10 cellular contexts compared by ENCODE assay signal in genomic region chr22:24510694-24511625, GRCh38. TPM values are rescaled to one million over a fixed set of nuclear protein-coding genes. Genes with fewer than 3 reads are reported as not detected.
A peak's percentile ranks its signal among the peaks of the same experiment; 100 is the strongest.
DNase-seq lines count a peak whose midpoint lies in the region; ATAC-seq and TF ChIP-seq lines count a peak whose summit lies in the region.
"Had no signal": no experiment of that assay in that cellular context is flagged by ENCODE, and none has a peak within 500 bp of the region (broad histone marks: within the 10 kb centered on the region; RNA-seq: fewer than 3 reads in every experiment).

No MANE protein-coding gene starts in this region.

- peak overlapping the region; percentile 80 for H3K27ac Mint-ChIP-seq in stimulated activated naive B cell treated with anti-CD40 and anti-IgM and Interleukin-4, amounts not matched to agents 10 μg/mL and 1 μg/mL and 100 μg/mL, for 72 hours
- H3K27ac Mint-ChIP-seq in T-cell = no peak overlapping the region

- peak overlapping the region in 5 of 10 donors; percentile 6 to 56 (median 40) for H3K27ac ChIP-seq in heart right ventricle

- no peaks in the 10 kb centered on the region for H3K27me3 ChIP-seq in heart right ventricle

- WGBS in heart right ventricle, 2 donors = 22 to 26% methylated on average over 9 of the region's 9 CpGs

- no peaks in the 10 kb centered on the region for H3K27me3 Mint-ChIP-seq in stimulated activated naive B cell treated with anti-CD40 and anti-IgM and Interleukin-4, amounts not matched to agents 10 μg/mL and 1 μg/mL and 100 μg/mL, for 72 hours
- peaks cover 0 to 4% of the 10 kb centered on the region in 2 donors for H3K27me3 Mint-ChIP-seq in T-cell

- no peak overlapping the region for H3K4me3 ChIP-seq in heart right ventricle

- no peaks in the 10 kb centered on the region for H3K9me3 Mint-ChIP-seq in stimulated activated naive B cell treated with anti-CD40 and anti-IgM and Interleukin-4, amounts not matched to agents 10 μg/mL and 1 μg/mL and 100 μg/mL, for 72 hours
- H3K9me3 Mint-ChIP-seq in T-cell = no peaks in the 10 kb centered on the region

- no peak for TF ChIP-seq CTCF in heart right ventricle (IDR thresholded peaks at IDR 0.05)

- no peaks in the 10 kb centered on the region for H3K9me3 ChIP-seq in heart right ventricle

- peak; percentile 18 for DNase-seq in NK-92 treated with Interleukin-12 subunit alpha and Interleukin-12 subunit beta, amount 100 ng/mL, for 24 hours (lab: John Stamatoyannopoulos, UW)
- DNase-seq in NK-92 (lab: John Stamatoyannopoulos, UW; ENCODE audit: unreplicated experiment) = no peak
- peak; percentile 32 for DNase-seq in SK-MEL-5 (ENCODE audit: low read depth, low spot score)
- DNase-seq in heart right ventricle = no peak
- DNase-seq in stimulated activated naive B cell treated with anti-CD40 and anti-IgM and Interleukin-4, amounts not matched to agents 10 μg/mL and 1 μg/mL and 100 μg/mL, for 72 hours = no peak
- DNase-seq in T-cell = no peak
- DNase-seq in stimulated activated CD4-positive, alpha-beta T cell treated with anti-CD3 and anti-CD28 coated beads, Interleukin-4, amount 100 ng/mL, for 24 hours = no peak
- no peak for DNase-seq in superior temporal gyrus (ENCODE audit: extremely low spot score)

- peak overlapping the region; percentile 44 to 48 for H3K4me3 Mint-ChIP-seq in stimulated activated naive B cell treated with anti-CD40 and anti-IgM and Interleukin-4, amounts not matched to agents 10 μg/mL and 1 μg/mL and 100 μg/mL, for 72 hours
- H3K4me3 Mint-ChIP-seq in T-cell = no peak overlapping the region

- ATAC-seq in heart right ventricle (peak in 7 of 8 donors; percentile 67 to 86 (median 80)), T-cell (replicated peaks in 1 of 4) (no peak)
- ATAC-seq in stimulated activated naive B cell treated with anti-CD40 and anti-IgM and Interleukin-4, amounts not matched to agents 10 μg/mL and 1 μg/mL and 100 μg/mL, for 72 hours (replicated peaks) = peak; percentile 52 to 64

- H3K4me1 Mint-ChIP-seq in stimulated activated naive B cell treated with anti-CD40 and anti-IgM and Interleukin-4, amounts not matched to agents 10 μg/mL and 1 μg/mL and 100 μg/mL, for 72 hours = peaks cover 48 to 78% of the 10 kb centered on the region in 2 donors
- H3K4me1 Mint-ChIP-seq in T-cell = peaks cover 0 to 13% (median 0%) of the 10 kb centered on the region in 3 donors

- no peaks in the 10 kb centered on the region for H3K36me3 Mint-ChIP-seq in stimulated activated naive B cell treated with anti-CD40 and anti-IgM and Interleukin-4, amounts not matched to agents 10 μg/mL and 1 μg/mL and 100 μg/mL, for 72 hours
- no peaks in the 10 kb centered on the region for H3K36me3 Mint-ChIP-seq in T-cell

- CTCF ChIA-PET in T-cell (lab: Charles Lee) = no interaction called here

- POLR2A ChIA-PET in T-cell (lab: Charles Lee) = no interaction called here

- no peaks in the 10 kb centered on the region for H3K36me3 ChIP-seq in heart right ventricle

- in situ Hi-C loops in SK-MEL-5 (cut with HindIII; ENCODE audit: low pct_unique_long_range_greater_than_20kb, low sequenced_read_pairs) = no loop called here

- H3K4me1 ChIP-seq in heart right ventricle = peaks cover 9 to 49% (median 33%) of the 10 kb centered on the region in 9 donors

- intact Hi-C loops in heart right ventricle (cut with DNase I) = loop anchor here in 1 of 10 donors (10.0 kb wide), 1 partner anchor 246 kb away; no protein-coding TSS in a partner anchor

RNA-seq across cellular contexts. Expression of gene UPB1, which starts 15.8 kb away (rescaled TPM):
- not detected in 2 replicates for total RNA-seq in SK-MEL-5 (2014; rRNA removed; shearing (Covaris generic))
- polyA plus RNA-seq in SK-MEL-5 (2015; cell fraction: cytosol; rRNA removed) = 0.06 TPM in 1 of 2 replicates, not detected in the other
- polyA plus RNA-seq in SK-MEL-5 (2015; cell fraction: nucleus; rRNA removed) = not detected in 2 replicates
- total RNA-seq in heart right ventricle (1 to 10 TPM in 6 of 10 donors, under 1 TPM in 4; 0.45 to 2.7 (median 1.0) TPM), T-cell (1 to 10 TPM in 4 of 5 donors, under 1 TPM in 1; 0.72 to 4.1 (median 1.8) TPM)
- polyA plus RNA-seq in heart right ventricle = 1 to 10 TPM in 1 of 2 donors, under 1 TPM in 1; 0.32 to 3.7 TPM
- total RNA-seq: epithelial cell of proximal tubule had no signal
- polyA plus RNA-seq: AG04450 had no signal

RNA-seq across cellular contexts. Expression of gene GUCD1, which starts 44.0 kb away (rescaled TPM):
- 106 and 141 TPM in 2 replicates for total RNA-seq in SK-MEL-5 (2014; rRNA removed; shearing (Covaris generic))
- 118 and 147 TPM in 2 replicates for polyA plus RNA-seq in SK-MEL-5 (2015; cell fraction: cytosol; rRNA removed)
- polyA plus RNA-seq in SK-MEL-5 (2015; cell fraction: nucleus; rRNA removed) = 72.8 and 87.5 TPM in 2 replicates
- total RNA-seq in heart right ventricle (100 to 1,000 TPM; 143 to 273 (median 168) TPM), T-cell (10 to 100 TPM; 51.2 to 81.8 (median 73.0) TPM)
- 100 to 1,000 TPM in 1 of 2 donors, 10 to 100 TPM in 1; 97.0 to 219 TPM for polyA plus RNA-seq in heart right ventricle

RNA-seq across cellular contexts. Expression of gene SNRPD3, which starts 44.8 kb away (rescaled TPM):
- total RNA-seq in SK-MEL-5 (2014; rRNA removed; shearing (Covaris generic)) = 142 and 174 TPM in 2 replicates
- 211 and 272 TPM in 2 replicates for polyA plus RNA-seq in SK-MEL-5 (2015; cell fraction: cytosol; rRNA removed)
- polyA plus RNA-seq in SK-MEL-5 (2015; cell fraction: nucleus; rRNA removed) = 48.7 and 59.2 TPM in 2 replicates
- total RNA-seq in heart right ventricle (10 to 100 TPM; 67.0 to 89.4 (median 74.0) TPM), T-cell (10 to 100 TPM; 36.5 to 80.2 (median 68.7) TPM)
- polyA plus RNA-seq in heart right ventricle = 100 to 1,000 TPM in 1 of 2 donors, 10 to 100 TPM in 1; 47.3 to 127 TPM

Comparison
In these comparisons a context has a peak if more than half of its experiments do, and no peak if none do; other contexts are left out.
1. DNase-seq: peak in NK-92 treated with Interleukin-12 subunit alpha and Interleukin-12 subunit beta, amount 100 ng/mL, for 24 hours (single experiment) and SK-MEL-5 (single experiment); none in NK-92 (single experiment), heart right ventricle (0 of 2), stimulated activated naive B cell treated with anti-CD40 and anti-IgM and Interleukin-4, amounts not matched to agents 10 μg/mL and 1 μg/mL and 100 μg/mL, for 72 hours (single experiment), T-cell (0 of 34), stimulated activated CD4-positive, alpha-beta T cell treated with anti-CD3 and anti-CD28 coated beads, Interleukin-4, amount 100 ng/mL, for 24 hours (single experiment) and superior temporal gyrus (single experiment).
2. ATAC-seq: peak in heart right ventricle (7 of 8) and stimulated activated naive B cell treated with anti-CD40 and anti-IgM and Interleukin-4, amounts not matched to agents 10 μg/mL and 1 μg/mL and 100 μg/mL, for 72 hours (2 of 2); none in T-cell (0 of 4).
3. H3K4me3 Mint-ChIP-seq: peak in stimulated activated naive B cell treated with anti-CD40 and anti-IgM and Interleukin-4, amounts not matched to agents 10 μg/mL and 1 μg/mL and 100 μg/mL, for 72 hours (2 of 2); none in T-cell (0 of 3).